13 cellular contexts compared by ENCODE assay signal in the genomic region with DNA sequence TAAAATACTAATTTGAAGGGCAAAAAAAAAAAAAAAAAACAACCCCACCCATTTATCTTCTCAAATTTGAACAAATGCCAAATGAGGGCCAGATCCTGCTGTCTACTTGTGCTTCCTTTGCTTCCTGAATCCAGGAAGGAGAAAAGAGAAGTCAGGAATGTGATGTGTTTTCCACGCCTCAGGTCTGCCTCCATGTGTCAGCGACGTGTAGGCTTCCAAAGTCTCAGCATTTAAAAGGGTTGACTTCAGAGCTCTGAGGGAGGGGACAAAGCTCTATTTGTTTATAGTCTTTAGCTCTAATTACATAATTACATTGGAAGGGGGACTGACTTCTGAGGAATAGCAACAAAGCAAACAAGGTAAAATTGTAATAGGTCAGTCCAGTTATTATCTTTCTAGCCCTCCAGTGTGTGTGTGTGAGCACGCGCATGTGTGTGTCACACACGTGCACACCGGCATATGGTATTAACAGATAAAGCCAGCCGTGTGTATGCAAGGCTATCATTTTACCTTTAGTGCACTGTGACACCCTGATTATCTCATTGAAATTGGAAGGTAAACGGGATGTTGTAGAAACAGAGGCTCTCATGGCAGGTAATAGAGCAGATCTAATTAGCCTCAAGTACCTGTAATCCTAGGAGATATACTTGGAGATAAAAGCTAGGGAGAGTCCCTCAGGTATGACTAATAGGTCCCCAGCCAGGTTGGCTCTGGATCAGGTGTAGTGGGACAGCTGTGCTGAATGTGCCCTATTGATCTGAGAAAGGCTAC.
DNase-seq lines count a peak whose midpoint lies in the region; ATAC-seq and TF ChIP-seq lines count a peak whose summit lies in the region.
"Had no signal": no experiment of that assay in that cellular context is flagged by ENCODE, and none has a peak within 500 bp of the region (broad histone marks: within the 10 kb centered on the region; RNA-seq: fewer than 3 reads in every experiment).

No MANE protein-coding gene starts in this region.

- no peaks in the 10 kb centered on the region for H3K36me3 Mint-ChIP-seq in neural crest cell (ENCODE audit: low read depth)
- H3K36me3 Mint-ChIP-seq in naive thymus-derived CD4-positive, alpha-beta T cell = no peaks in the 10 kb centered on the region
- H3K36me3 Mint-ChIP-seq: activated naive CD4-positive, alpha-beta T cell treated with anti-CD3 and anti-CD28 coated beads, Interleukin-2, amount 50 U/mL, for 72 hours had no signal

- peak; percentile 29 for TF ChIP-seq CTCF in brain microvascular endothelial cell (IDR thresholded peaks at IDR 0.05; ENCODE audit: low read depth, low read length, missing control alignments)
- TF ChIP-seq CTCF in neural crest cell (conservative IDR thresholded peaks at IDR 0.05) = peak; percentile 42

- POLR2A ChIA-PET in naive thymus-derived CD4-positive, alpha-beta T cell (lab: Charles Lee) = no interaction called here

- no peak for ATAC-seq in GM18858 (IDR thresholded peaks at IDR 0.05; ENCODE audit: unreplicated experiment)
- no peak for ATAC-seq in naive thymus-derived CD4-positive, alpha-beta T cell
- ATAC-seq: activated CD4-positive, alpha-beta T cell treated with anti-CD3 and anti-CD28 coated beads for 36 hours; activated naive CD4-positive, alpha-beta T cell treated with anti-CD3 and anti-CD28 coated beads, Interleukin-2, amount 50 U/mL, for 72 hours; left cardiac atrium had no signal

- H3K4me1 ChIP-seq in naive thymus-derived CD4-positive, alpha-beta T cell (ENCODE audit: control insufficient read depth in 2 of 2, insufficient read depth in 2 of 2, low read length in 2 of 2) = no peaks in the 10 kb centered on the region
- H3K4me1 ChIP-seq: Peyer's patch had no signal

- peak; percentile 30 for DNase-seq in H4 (ENCODE audit: low spot score)
- DNase-seq in NCI-H2171 (lab: John Stamatoyannopoulos, UW) = peak; percentile 97
- no peak for DNase-seq in brain microvascular endothelial cell
- no peak for DNase-seq in neural crest cell (ENCODE audit: low read depth, low spot score)
- DNase-seq in AML-193 (lab: John Stamatoyannopoulos, UW) = no peak
- DNase-seq in naive thymus-derived CD4-positive, alpha-beta T cell = no peak
- no peak for DNase-seq in NOMO-1 (lab: John Stamatoyannopoulos, UW; ENCODE audit: unreplicated experiment in 2 of 2)
- DNase-seq: activated CD4-positive, alpha-beta T cell treated with anti-CD3 and anti-CD28 coated beads for 36 hours; EL; left cardiac atrium; Peyer's patch had no signal

- H3K4me1 Mint-ChIP-seq in neural crest cell = peaks cover 9% of the 10 kb centered on the region
- no peaks in the 10 kb centered on the region for H3K4me1 Mint-ChIP-seq in naive thymus-derived CD4-positive, alpha-beta T cell
- H3K4me1 Mint-ChIP-seq: activated CD4-positive, alpha-beta T cell treated with anti-CD3 and anti-CD28 coated beads for 36 hours had no signal

- intact Hi-C loops in naive thymus-derived CD4-positive, alpha-beta T cell (cut with micrococcal nuclease) = no loop called here

- H3K4me3 ChIP-seq in brain microvascular endothelial cell (ENCODE audit: low read depth, low read length) = no peak overlapping the region
- H3K4me3 ChIP-seq in naive thymus-derived CD4-positive, alpha-beta T cell (ENCODE audit: low read length) = no peak overlapping the region
- H3K4me3 ChIP-seq: Peyer's patch had no signal

- CTCF ChIA-PET in naive thymus-derived CD4-positive, alpha-beta T cell (lab: Charles Lee) = no interaction called here

- H3K27me3 ChIP-seq in brain microvascular endothelial cell (replicated peaks) = no peaks in the 10 kb centered on the region
- H3K27me3 ChIP-seq in naive thymus-derived CD4-positive, alpha-beta T cell (ENCODE audit: control insufficient read depth in 2 of 2, insufficient read depth in 2 of 2, low read length in 2 of 2) = no peaks in the 10 kb centered on the region
- H3K27me3 ChIP-seq: Peyer's patch had no signal

- no peaks in the 10 kb centered on the region for H3K36me3 ChIP-seq in brain microvascular endothelial cell (replicated peaks)
- H3K36me3 ChIP-seq in naive thymus-derived CD4-positive, alpha-beta T cell (ENCODE audit: control insufficient read depth in 2 of 3, insufficient read depth in 3 of 3, low read length in 3 of 3) = no peaks in the 10 kb centered on the region
- H3K36me3 ChIP-seq: Peyer's patch had no signal

- no peak overlapping the region for H3K27ac Mint-ChIP-seq in neural crest cell (ENCODE audit: unreplicated experiment)
- no peak overlapping the region for H3K27ac Mint-ChIP-seq in naive thymus-derived CD4-positive, alpha-beta T cell
- H3K27ac Mint-ChIP-seq: activated CD4-positive, alpha-beta T cell treated with anti-CD3 and anti-CD28 coated beads for 36 hours; activated naive CD4-positive, alpha-beta T cell treated with anti-CD3 and anti-CD28 coated beads, Interleukin-2, amount 50 U/mL, for 72 hours had no signal

- no peak overlapping the region for H3K27ac ChIP-seq in brain microvascular endothelial cell
- H3K27ac ChIP-seq in naive thymus-derived CD4-positive, alpha-beta T cell (ENCODE audit: low read depth, low read length) = no peak overlapping the region
- H3K27ac ChIP-seq: Peyer's patch had no signal

- H3K27me3 Mint-ChIP-seq in neural crest cell (ENCODE audit: low read depth) = no peaks in the 10 kb centered on the region
- peaks cover 0 to 8% (median 0%) of the 10 kb centered on the region in 5 donors for H3K27me3 Mint-ChIP-seq in naive thymus-derived CD4-positive, alpha-beta T cell

- in situ Hi-C loops in brain microvascular endothelial cell (cut with HindIII; ENCODE audit: low pct_ligation_motif_present, low sequenced_read_pairs) = no loop called here

- H3K4me3 Mint-ChIP-seq in neural crest cell = no peak overlapping the region
- H3K4me3 Mint-ChIP-seq in naive thymus-derived CD4-positive, alpha-beta T cell = no peak overlapping the region
- H3K4me3 Mint-ChIP-seq: activated CD4-positive, alpha-beta T cell treated with anti-CD3 and anti-CD28 coated beads for 36 hours had no signal

- peaks cover 8% of the 10 kb centered on the region for H3K9me3 Mint-ChIP-seq in neural crest cell
- H3K9me3 Mint-ChIP-seq in naive thymus-derived CD4-positive, alpha-beta T cell = peaks cover 0 to 9% (median 0%) of the 10 kb centered on the region in 11 donors

- no peaks in the 10 kb centered on the region for H3K9me3 ChIP-seq in naive thymus-derived CD4-positive, alpha-beta T cell (ENCODE audit: control insufficient read depth in 2 of 3, low read length in 3 of 3)
- H3K9me3 ChIP-seq: Peyer's patch had no signal

Comparison
In these comparisons a context has a peak if more than half of its experiments do, and no peak if none do; other contexts are left out.
1. DNase-seq: peak in H4 (single experiment) and NCI-H2171 (single experiment); none in brain microvascular endothelial cell (single experiment), neural crest cell (single experiment), AML-193 (0 of 2), naive thymus-derived CD4-positive, alpha-beta T cell (0 of 9) and NOMO-1 (0 of 2).